17 cellular contexts compared by ENCODE assay signal in genomic region chr20:23151008-23151703, GRCh38.
DNase-seq lines count a peak whose midpoint lies in the region; ATAC-seq, FAIRE-seq and TF ChIP-seq lines count a peak whose summit lies in the region.
"Had no signal": no experiment of that assay in that cellular context is flagged by ENCODE, and none has a peak within 500 bp of the region (broad histone marks: within the 10 kb centered on the region; RNA-seq: fewer than 3 reads in every experiment).

No MANE protein-coding gene starts in this region.

- H3K9me1 ChIP-seq in endothelial cell of umbilical vein (replicated peaks; ENCODE audit: control insufficient read depth, extremely low read depth, insufficient read depth, low read length), result no peaks in the 10 kb centered on the region

- H3K4me3 ChIP-seq in BLaER1 treated with 17β-estradiol and CSF1 and Interleukin-3, amounts not matched to agents 10 nM and 100 nM, result peak overlapping the region in 3 of 10 experiments; percentile 17 to 55 (median 49); a peak in 3 of 20 replicates
- H3K4me3 ChIP-seq in endothelial cell of umbilical vein (replicated peaks in 1 of 3; ENCODE audit: insufficient read depth in 1 of 3, low read depth in 1 of 3, low read length in 3 of 3) (no peak overlapping the region), psoas muscle (peak overlapping the region; percentile 53), esophagus muscularis mucosa (no peak overlapping the region)

- dilution Hi-C loops in endothelial cell of umbilical vein (cut with MboI; ENCODE audit: extremely low pct_ligation_motif_present, low sequenced_read_pairs), result no loop called here

- H4K20me1 ChIP-seq in BLaER1 treated with 17β-estradiol and CSF1 and Interleukin-3, amounts not matched to agents 10 nM and 100 nM, result no peaks in the 10 kb centered on the region
- no peaks in the 10 kb centered on the region for H4K20me1 ChIP-seq in endothelial cell of umbilical vein (replicated peaks; ENCODE audit: control insufficient read depth, extremely low read depth, insufficient read depth, low read length)

- no peak for FAIRE-seq in endothelial cell of umbilical vein (lab: Jason Lieb, UNC)
- FAIRE-seq: G401.6, GM12891 had no signal

- no peaks in the 10 kb centered on the region for H3K9me3 ChIP-seq in BLaER1 treated with 17β-estradiol and CSF1 and Interleukin-3, amounts not matched to agents 10 nM and 100 nM (replicated peaks in 1 of 11)
- H3K9me3 ChIP-seq in endothelial cell of umbilical vein (replicated peaks; ENCODE audit: control insufficient read depth, insufficient read depth, low read length) (no peaks in the 10 kb centered on the region), psoas muscle (no peaks in the 10 kb centered on the region), esophagus muscularis mucosa (no peaks in the 10 kb centered on the region)

- POLR2A ChIA-PET in endothelial cell of umbilical vein (lab: Charles Lee), result interaction anchor here (1.8 kb wide), 1 partner anchor 199 kb away, joined by 5 read pairs; the partner anchor contains the start of gene NXT1

- no peak overlapping the region for H3K4me3 Mint-ChIP-seq in HFFc6
- H3K4me3 Mint-ChIP-seq: activated CD4-positive, alpha-beta T cell treated with anti-CD3 and anti-CD28 coated beads, Interleukin-2, amount 10 ng/mL, durations not matched to agents 24 days and 14 days; brain; immature natural killer cell; memory B cell had no signal

- CTCF ChIA-PET in endothelial cell of umbilical vein (lab: Charles Lee), result interaction anchor here (1.0 to 1.9 kb wide), 6 partner anchors 18 to 459 kb away, joined by 3 to 6 read pairs (median 4); no protein-coding TSS in a partner anchor

- DNase-seq in HFFc6 (no peak), endothelial cell of umbilical vein (ENCODE audit: low read depth, low spot score) (no peak), psoas muscle (peak in 1 of 2 donors; percentile 27), esophagus muscularis mucosa (ENCODE audit: extremely low spot score) (no peak), hepatic stellate cell (ENCODE audit: low spot score) (no peak), OCI-M1 (lab: John Stamatoyannopoulos, UW) (no peak), mucosa of gallbladder (ENCODE audit: low spot score) (no peak)
- DNase-seq: activated CD4-positive, alpha-beta T cell treated with anti-CD3 and anti-CD28 coated beads, Interleukin-2, amount 10 ng/mL, durations not matched to agents 24 days and 14 days; erythroblast; immature natural killer cell; NCI-H1436 treated with DMSO at 0.1 percent for 48 hours had no signal

- no TSS peak for BruUV-seq in endothelial cell of umbilical vein (replicated peaks; lab: Mats Ljungman, UMichigan)

- H3K9ac ChIP-seq in BLaER1 treated with 17β-estradiol and CSF1 and Interleukin-3, amounts not matched to agents 10 nM and 100 nM, result peak overlapping the region in 10 of 11 experiments; percentile 8 to 75 (median 36); a peak in 12 of 22 replicates
- H3K9ac ChIP-seq in endothelial cell of umbilical vein (replicated peaks; ENCODE audit: extremely low read depth, insufficient read depth, low read length), result no peak overlapping the region

- peak overlapping the region; percentile 97 for H3K27ac Mint-ChIP-seq in HFFc6
- H3K27ac Mint-ChIP-seq: activated CD4-positive, alpha-beta T cell treated with anti-CD3 and anti-CD28 coated beads, Interleukin-2, amount 10 ng/mL, durations not matched to agents 24 days and 14 days; activated naive CD4-positive, alpha-beta T cell treated with anti-CD3 and anti-CD28 coated beads, Interleukin-2, amount 50 U/mL, for 72 hours; memory B cell had no signal

- TF ChIP-seq POLR2A in endothelial cell of umbilical vein (IDR thresholded peaks at IDR 0.05; ENCODE audit: low read depth, low read length) (no peak), esophagus muscularis mucosa (IDR thresholded peaks at IDR 0.05; ENCODE audit: low read depth) (no peak)

- TF ChIP-seq EP300 in esophagus muscularis mucosa (IDR thresholded peaks at IDR 0.05), result no peak

- H3K79me2 ChIP-seq in endothelial cell of umbilical vein (ENCODE audit: control insufficient read depth, insufficient read depth, low read length), result no peaks in the 10 kb centered on the region

- H3K4me1 Mint-ChIP-seq in HFFc6 (ENCODE audit: low read depth), result peaks cover 95% of the 10 kb centered on the region
- H3K4me1 Mint-ChIP-seq: immature natural killer cell had no signal

- TF ChIP-seq CTCF in HFFc6 (IDR thresholded peaks at IDR 0.05) (no peak), endothelial cell of umbilical vein (IDR thresholded peaks at IDR 0.05; ENCODE audit: extremely low read depth in 1 of 2, insufficient read depth in 1 of 2, low read depth in 1 of 2, low read length in 2 of 2) (no peak), psoas muscle (IDR thresholded peaks at IDR 0.05) (no peak), esophagus muscularis mucosa (IDR thresholded peaks at IDR 0.05) (no peak)

- no peaks in the 10 kb centered on the region for H3K36me3 ChIP-seq in BLaER1 treated with 17β-estradiol and CSF1 and Interleukin-3, amounts not matched to agents 10 nM and 100 nM
- H3K36me3 ChIP-seq in endothelial cell of umbilical vein (ENCODE audit: control insufficient read depth in 2 of 2, extremely low read depth in 1 of 2, insufficient read depth in 2 of 2, low read length in 2 of 2) (no peaks in the 10 kb centered on the region), psoas muscle (ENCODE audit: insufficient read depth in 1 of 2, low read depth in 1 of 2) (no peaks in the 10 kb centered on the region), esophagus muscularis mucosa (no peaks in the 10 kb centered on the region)

- peak overlapping the region; percentile 52 to 87 (median 79); a peak in 21 of 22 replicates for H3K27ac ChIP-seq in BLaER1 treated with 17β-estradiol and CSF1 and Interleukin-3, amounts not matched to agents 10 nM and 100 nM
- H3K27ac ChIP-seq in endothelial cell of umbilical vein (ENCODE audit: insufficient read depth, low read depth, low read length), result peak overlapping the region; percentile 54
- H3K27ac ChIP-seq in psoas muscle, result peak overlapping the region; percentile 96
- peak overlapping the region in 1 of 4 donors; percentile 56 for H3K27ac ChIP-seq in esophagus muscularis mucosa (replicated peaks in 1 of 4)

- peak overlapping the region; percentile 75 to 98 (median 90) for H3K4me2 ChIP-seq in BLaER1 treated with 17β-estradiol and CSF1 and Interleukin-3, amounts not matched to agents 10 nM and 100 nM
- H3K4me2 ChIP-seq in endothelial cell of umbilical vein (ENCODE audit: insufficient read depth, low read length), result no peak overlapping the region

- H3K9me3 Mint-ChIP-seq in HFFc6, result no peaks in the 10 kb centered on the region
- H3K9me3 Mint-ChIP-seq: activated CD4-positive, alpha-beta T cell treated with anti-CD3 and anti-CD28 coated beads, Interleukin-2, amount 10 ng/mL, durations not matched to agents 24 days and 14 days; activated naive CD4-positive, alpha-beta T cell treated with anti-CD3 and anti-CD28 coated beads, Interleukin-2, amount 50 U/mL, for 72 hours; brain; immature natural killer cell; memory B cell had no signal

- peaks cover 1% of the 10 kb centered on the region; the same call in 1 of the 2 replicates for H3K27me3 Mint-ChIP-seq in HFFc6 (ENCODE audit: insufficient read depth)

- peaks cover 40 to 98% (median 95%) of the 10 kb centered on the region in 10 experiments for H3K4me1 ChIP-seq in BLaER1 treated with 17β-estradiol and CSF1 and Interleukin-3, amounts not matched to agents 10 nM and 100 nM
- H3K4me1 ChIP-seq in endothelial cell of umbilical vein (ENCODE audit: control insufficient read depth, extremely low read depth, insufficient read depth, low read length) (peaks cover 66% of the 10 kb centered on the region), psoas muscle (peaks cover 73% of the 10 kb centered on the region), esophagus muscularis mucosa (peaks cover 52 to 66% (median 58%) of the 10 kb centered on the region in 4 donors)

- ATAC-seq in psoas muscle, result no peak
- ATAC-seq: activated naive CD4-positive, alpha-beta T cell treated with anti-CD3 and anti-CD28 coated beads, Interleukin-2, amount 50 U/mL, for 72 hours had no signal

- 71 to 82% (median 78%) methylated on average over 8 of the region's 8 CpGs for WGBS in psoas muscle, 3 donors
- 80% methylated on average over 4 of the region's 8 CpGs for WGBS in esophagus muscularis mucosa

- intact Hi-C loops in endothelial cell of umbilical vein (cut with micrococcal nuclease) (loop anchor here (5.0 kb wide), 1 partner anchor 81 kb away; no protein-coding TSS in a partner anchor), psoas muscle (cut with DNase I) (loop anchor here (5.0 to 10.0 kb wide), 3 partner anchors 201 to 484 kb away; partner anchors contain the start of genes NXT1 (in 2 of the 2) and CST3 (in 1 of the 2)), esophagus muscularis mucosa (cut with DNase I) (no loop called here)

- no peak overlapping the region for H2AFZ ChIP-seq in endothelial cell of umbilical vein (ENCODE audit: low read depth, low read length)

- no peaks in the 10 kb centered on the region for H3K36me3 Mint-ChIP-seq in HFFc6 (ENCODE audit: low read depth)
- H3K36me3 Mint-ChIP-seq: activated naive CD4-positive, alpha-beta T cell treated with anti-CD3 and anti-CD28 coated beads, Interleukin-2, amount 50 U/mL, for 72 hours; brain; immature natural killer cell; memory B cell had no signal

- H3K27me3 ChIP-seq in BLaER1 treated with 17β-estradiol and CSF1 and Interleukin-3, amounts not matched to agents 10 nM and 100 nM, result no peaks in the 10 kb centered on the region
- H3K27me3 ChIP-seq in endothelial cell of umbilical vein (ENCODE audit: control insufficient read depth in 2 of 2, insufficient read depth in 2 of 2, low read length in 2 of 2) (no peaks in the 10 kb centered on the region), psoas muscle (ENCODE audit: insufficient read depth in 3 of 3, low read length in 2 of 3) (no peaks in the 10 kb centered on the region), esophagus muscularis mucosa (no peaks in the 10 kb centered on the region)

TF ChIP-seq in endothelial cell of umbilical vein, 7 proteins besides CTCF, POLR2A, EP300 and RAD21:
- TF ChIP-seq MYC (IDR thresholded peaks at IDR 0.05; ENCODE audit: low read depth, low read length) (no peak), MAX (IDR thresholded peaks at IDR 0.05; ENCODE audit: insufficient read depth, insufficient read length) (no peak), GATA2 (IDR thresholded peaks at IDR 0.05; ENCODE audit: insufficient read depth, insufficient read length, low read depth, low read length) (no peak), JUN (IDR thresholded peaks at IDR 0.05; ENCODE audit: borderline replicate concordance, insufficient read depth, insufficient read length, low read depth) (no peak), EZH2 (IDR thresholded peaks at IDR 0.05; ENCODE audit: borderline replicate concordance, low read depth, low read length, severe bottlenecking) (no peak)
